33 cellular contexts compared by ENCODE assay signal in the genomic region with DNA sequence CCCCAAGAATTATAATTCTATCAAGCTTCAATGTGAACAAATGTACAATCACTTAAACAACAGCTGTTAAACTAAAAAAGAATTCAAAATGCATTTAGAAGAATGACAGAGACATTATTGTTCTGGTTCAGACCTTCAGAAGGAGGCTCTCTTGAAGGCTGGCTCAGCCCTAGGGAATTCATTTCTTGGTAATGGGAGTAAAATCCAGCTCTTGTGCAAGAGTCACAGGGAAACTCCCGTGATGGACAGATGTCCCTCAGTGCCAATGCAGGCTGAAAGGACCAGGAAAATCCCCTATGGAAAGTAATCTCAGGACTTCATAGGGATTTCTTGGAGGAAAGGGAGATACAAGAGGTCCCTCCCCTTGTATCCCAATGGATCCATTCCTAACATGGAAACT.
"Had no signal": no experiment of that assay in that cellular context is flagged by ENCODE, and none has a peak within 500 bp of the region (broad histone marks: within the 10 kb centered on the region; RNA-seq: fewer than 3 reads in every experiment).

No MANE protein-coding gene starts in this region.

- H3K27ac ChIP-seq: ascending aorta, breast epithelium, cardiac muscle cell, colonic mucosa, esophagus muscularis mucosa, foreskin keratinocyte, gastroesophageal sphincter, WERI-Rb-1 had no signal

- H3K27me3 ChIP-seq: ascending aorta, breast epithelium, cardiac muscle cell, colonic mucosa, esophagus muscularis mucosa, foreskin keratinocyte, gastroesophageal sphincter had no signal

- H3K36me3 ChIP-seq: ascending aorta, breast epithelium, cardiac muscle cell, colonic mucosa, esophagus muscularis mucosa, gastroesophageal sphincter, WERI-Rb-1 had no signal

- H3K4me1 ChIP-seq: ascending aorta, breast epithelium, colonic mucosa, esophagus muscularis mucosa, foreskin keratinocyte, gastroesophageal sphincter had no signal

- H3K9me3 ChIP-seq: ascending aorta, breast epithelium, colonic mucosa, esophagus muscularis mucosa, gastroesophageal sphincter had no signal

- DNase-seq: activated B cell treated with CpG ODN at 0.5 μM for 24 hours; activated CD4-positive, alpha-beta memory T cell treated with anti-CD3 and anti-CD28 coated beads for 36 hours; activated CD4-positive, alpha-beta T cell treated with anti-CD3 and anti-CD28 coated beads, Interleukin-2, amount 10 ng/mL, durations not matched to agents 24 days and 14 days; activated CD8-positive, alpha-beta memory T cell treated with anti-CD3 and anti-CD28 coated beads, Interleukin-2, amount 10 ng/mL, durations not matched to agents 7 days and 5 days; activated CD8-positive, alpha-beta memory T cell treated with anti-CD3 and anti-CD28 coated beads, Interleukin-2, amount 50 U/mL, for 4 hours; activated CD8-positive, alpha-beta T cell treated with anti-CD3 and anti-CD28 coated beads, Interleukin-2, amount 10 ng/mL, durations not matched to agents 7 days and 5 days; activated effector memory CD4-positive, alpha-beta T cell treated with anti-CD3 and anti-CD28 coated beads, Interleukin-2, amount 50 U/mL, for 16 hours; activated naive CD4-positive, alpha-beta T cell treated with anti-CD3 and anti-CD28 coated beads for 36 hours; activated naive CD8-positive, alpha-beta T cell treated with anti-CD3 and anti-CD28 coated beads for 36 hours; activated T-cell treated with anti-CD3 and anti-CD28 coated beads, Interleukin-2, amount 50 U/mL, for 1 hour; activated T-cell treated with anti-CD3 and anti-CD28 coated beads, Interleukin-2, amount 50 U/mL, for 48 hours; central memory CD4-positive, alpha-beta T cell; cerebellar nuclear complex; colonic mucosa; effector CD8-positive, alpha-beta T cell; foreskin keratinocyte; T-helper 1 cell; T-helper 17 cell; T1000; WERI-Rb-1 had no signal

- H3K27ac Mint-ChIP-seq: activated B cell treated with CpG ODN at 0.5 μM for 24 hours; activated CD4-positive, alpha-beta memory T cell treated with anti-CD3 and anti-CD28 coated beads for 36 hours; activated CD4-positive, alpha-beta T cell treated with anti-CD3 and anti-CD28 coated beads, Interleukin-2, amount 10 ng/mL, durations not matched to agents 24 days and 14 days; activated CD8-positive, alpha-beta memory T cell treated with anti-CD3 and anti-CD28 coated beads, Interleukin-2, amount 10 ng/mL, durations not matched to agents 7 days and 5 days; activated CD8-positive, alpha-beta T cell treated with anti-CD3 and anti-CD28 coated beads, Interleukin-2, amount 10 ng/mL, durations not matched to agents 7 days and 5 days; activated naive CD4-positive, alpha-beta T cell treated with anti-CD3 and anti-CD28 coated beads for 36 hours; activated naive CD4-positive, alpha-beta T cell treated with anti-CD3 and anti-CD28 coated beads, Interleukin-2, amount 50 U/mL, for 24 hours; activated naive CD8-positive, alpha-beta T cell treated with anti-CD3 and anti-CD28 coated beads for 36 hours; activated T-helper 1 cell treated with anti-CD3 and anti-CD28 coated beads, Interleukin-12 subunit alpha, Interleukin-12 subunit beta, Interleukin-2, Interleukin-4 antibody, amounts not matched to agents 30 ng/mL and 10 ng/mL and 1 ng/mL, durations not matched to agents 14 hours and 24 hours and 36 hours; activated T-helper 2 cell treated with anti-CD3 and anti-CD28 coated beads, Interferon-gamma antibody, Interleukin-2, Interleukin-4, amounts not matched to agents 10 μg/mL and 5 μg/mL and 100 μg/mL, durations not matched to agents 14 hours and 24 hours and 36 hours; brain had no signal

- H3K4me3 ChIP-seq: ascending aorta, breast epithelium, cardiac muscle cell, colonic mucosa, esophagus muscularis mucosa, gastroesophageal sphincter had no signal

- H3K36me3 Mint-ChIP-seq: activated CD4-positive, alpha-beta memory T cell treated with anti-CD3 and anti-CD28 coated beads for 36 hours; activated naive CD8-positive, alpha-beta T cell treated with anti-CD3 and anti-CD28 coated beads for 36 hours; brain had no signal

- FAIRE-seq: endometrium, endothelial cell of umbilical vein had no signal

- H3K4me3 Mint-ChIP-seq: activated B cell treated with CpG ODN at 0.5 μM for 24 hours; activated CD4-positive, alpha-beta memory T cell treated with anti-CD3 and anti-CD28 coated beads for 36 hours; activated CD4-positive, alpha-beta T cell treated with anti-CD3 and anti-CD28 coated beads, Interleukin-2, amount 10 ng/mL, durations not matched to agents 24 days and 14 days; activated CD8-positive, alpha-beta memory T cell treated with anti-CD3 and anti-CD28 coated beads, Interleukin-2, amount 10 ng/mL, durations not matched to agents 7 days and 5 days; activated CD8-positive, alpha-beta T cell treated with anti-CD3 and anti-CD28 coated beads, Interleukin-2, amount 10 ng/mL, durations not matched to agents 7 days and 5 days; activated naive CD4-positive, alpha-beta T cell treated with anti-CD3 and anti-CD28 coated beads for 36 hours; activated naive CD4-positive, alpha-beta T cell treated with anti-CD3 and anti-CD28 coated beads, Interleukin-2, amount 50 U/mL, for 24 hours; activated naive CD8-positive, alpha-beta T cell treated with anti-CD3 and anti-CD28 coated beads for 36 hours; activated T-helper 1 cell treated with anti-CD3 and anti-CD28 coated beads, Interleukin-12 subunit alpha, Interleukin-12 subunit beta, Interleukin-2, Interleukin-4 antibody, amounts not matched to agents 30 ng/mL and 10 ng/mL and 1 ng/mL, durations not matched to agents 14 hours and 24 hours and 36 hours; brain; T-helper 17 cell; T-helper 2 cell treated with Interferon-gamma antibody and Interleukin-4, amounts not matched to agents 5 μg/mL and 100 μg/mL, for 36 hours had no signal

- H3K4me1 Mint-ChIP-seq: activated B cell treated with CpG ODN at 0.5 μM for 24 hours; activated CD4-positive, alpha-beta T cell treated with anti-CD3 and anti-CD28 coated beads, Interleukin-2, amount 10 ng/mL, durations not matched to agents 24 days and 14 days; activated CD8-positive, alpha-beta memory T cell treated with anti-CD3 and anti-CD28 coated beads, Interleukin-2, amount 10 ng/mL, durations not matched to agents 7 days and 5 days; activated naive CD8-positive, alpha-beta T cell treated with anti-CD3 and anti-CD28 coated beads for 36 hours; brain; T-helper 17 cell had no signal

- ATAC-seq: activated CD4-positive, CD25-positive, alpha-beta regulatory T cell treated with anti-CD3 and anti-CD28 coated beads, Interleukin-2, amount 50 U/mL, for 24 hours; activated CD8-positive, alpha-beta memory T cell treated with anti-CD3 and anti-CD28 coated beads, Interleukin-2, amount 10 ng/mL, durations not matched to agents 7 days and 5 days; activated CD8-positive, alpha-beta T cell treated with anti-CD3 and anti-CD28 coated beads, Interleukin-2, amount 10 ng/mL, durations not matched to agents 7 days and 5 days; foreskin keratinocyte; gastroesophageal sphincter; T-helper 17 cell had no signal

- H3K27me3 Mint-ChIP-seq: activated CD4-positive, alpha-beta memory T cell treated with anti-CD3 and anti-CD28 coated beads for 36 hours; activated CD4-positive, alpha-beta T cell treated with anti-CD3 and anti-CD28 coated beads, Interleukin-2, amount 10 ng/mL, durations not matched to agents 24 days and 14 days; activated CD8-positive, alpha-beta memory T cell treated with anti-CD3 and anti-CD28 coated beads, Interleukin-2, amount 10 ng/mL, durations not matched to agents 7 days and 5 days; activated naive CD4-positive, alpha-beta T cell treated with anti-CD3 and anti-CD28 coated beads, Interleukin-2, amount 50 U/mL, for 24 hours; activated naive CD8-positive, alpha-beta T cell treated with anti-CD3 and anti-CD28 coated beads for 36 hours; T-helper 17 cell had no signal
